Comparison of ENCODE assay signal across 9 cellular contexts in genomic region chr15:43483306-43484128, GRCh38. TPM values are rescaled to one million over a fixed set of nuclear protein-coding genes. Genes with fewer than 3 reads are reported as not detected.
DNase-seq lines count a peak whose midpoint lies in the region; ATAC-seq, FAIRE-seq and TF ChIP-seq lines count a peak whose summit lies in the region.
"Had no signal": no experiment of that assay in that cellular context is flagged by ENCODE, and none has a peak within 500 bp of the region (broad histone marks: within the 10 kb centered on the region; RNA-seq: fewer than 3 reads in every experiment).

No MANE protein-coding gene starts in this region.

- H3K9me3 ChIP-seq in cardiac muscle cell (ENCODE audit: low read depth): no peaks in the 10 kb centered on the region
- no peaks in the 10 kb centered on the region for H3K9me3 ChIP-seq in PC-9 (ENCODE audit: insufficient read depth, low read depth)

- intact Hi-C loops in left ventricle myocardium superior (cut with micrococcal nuclease) (no loop called here), PC-9 (cut with micrococcal nuclease; ENCODE audit: unreplicated experiment) (no loop called here)

- POLR2A ChIA-PET in PC-9 (lab: Charles Lee; ENCODE audit: unreplicated experiment): interaction anchor here (0.6 to 0.7 kb wide), 2 partner anchors 46 to 944 kb away, joined by 3 read pairs; no protein-coding TSS in a partner anchor

- H3K36me3 ChIP-seq in cardiac muscle cell: peaks cover 40% of the 10 kb centered on the region
- peaks cover 11% of the 10 kb centered on the region; the same call in 1 of the 2 replicates for H3K36me3 ChIP-seq in PC-9 (ENCODE audit: low read depth)

- no peaks in the 10 kb centered on the region for H3K4me1 Mint-ChIP-seq in type B pancreatic cell (ENCODE audit: unreplicated experiment)

- H3K4me1 ChIP-seq in cardiac muscle cell (ENCODE audit: low read depth): no peaks in the 10 kb centered on the region
- H3K4me1 ChIP-seq in PC-9 (replicated peaks; ENCODE audit: insufficient read depth): no peaks in the 10 kb centered on the region

- H3K9me2 ChIP-seq in PC-9 (ENCODE audit: insufficient read depth): no peaks in the 10 kb centered on the region

- FAIRE-seq in urothelium cell line (lab: Jason Lieb, UNC): no peak

- no peak overlapping the region for H3K27ac Mint-ChIP-seq in type B pancreatic cell

- CTCF ChIA-PET in PC-9 (lab: Charles Lee): interaction anchor here (0.6 kb wide), 1 partner anchor 69 kb away, joined by 8 read pairs; no protein-coding TSS in a partner anchor

- no peaks in the 10 kb centered on the region for H3K27me3 Mint-ChIP-seq in type B pancreatic cell

- TF ChIP-seq CTCF in cardiac muscle cell (IDR thresholded peaks at IDR 0.05; ENCODE audit: low read depth, low read length): peak; percentile 48
- peak; percentile 48; the same call in 1 of the 2 replicates for TF ChIP-seq CTCF in PC-9 (conservative IDR thresholded peaks at IDR 0.05)
- peak; percentile 38 for TF ChIP-seq CTCF in fibroblast of the aortic adventitia (IDR thresholded peaks at IDR 0.05; ENCODE audit: insufficient read depth, low read length)
- TF ChIP-seq CTCF in type B pancreatic cell (conservative IDR thresholded peaks at IDR 0.05): peak; percentile 40

- no peak overlapping the region for H3K4me3 ChIP-seq in cardiac muscle cell
- H3K4me3 ChIP-seq in PC-9: no peak overlapping the region
- H3K4me3 ChIP-seq in fibroblast of the aortic adventitia (ENCODE audit: low read depth, low read length): no peak overlapping the region

- H2AFZ ChIP-seq in PC-9: no peak overlapping the region

- no peaks in the 10 kb centered on the region for H3K79me2 ChIP-seq in PC-9 (ENCODE audit: low read depth)

- peaks cover 41% of the 10 kb centered on the region for H3K36me3 Mint-ChIP-seq in type B pancreatic cell

- BruUV-seq in PC-9 (replicated peaks; lab: Mats Ljungman, UMichigan): no TSS peak

- H3K9me3 Mint-ChIP-seq in type B pancreatic cell: no peaks in the 10 kb centered on the region

- H3K27ac ChIP-seq in cardiac muscle cell: peak overlapping the region; percentile 66
- no peak overlapping the region for H3K27ac ChIP-seq in PC-9

- H3F3A ChIP-seq in PC-9 (ENCODE audit: insufficient read depth, low read depth): no peaks in the 10 kb centered on the region

- DNase-seq in cardiac muscle cell (ENCODE audit: low read depth in 1 of 2, low spot score in 1 of 2) (peak in 1 of 2 donors; percentile 51), left ventricle myocardium superior (no peak), PC-9 (no peak), fibroblast of the aortic adventitia (ENCODE audit: low read depth) (peak; percentile 61), type B pancreatic cell (ENCODE audit: extremely low spot score, unreplicated experiment) (no peak), urothelium cell line (ENCODE audit: low spot score) (no peak), NCI-H2081 treated with DMSO at 0.1 percent for 48 hours (lab: John Stamatoyannopoulos, UW) (no peak)
- DNase-seq: activated CD4-positive, alpha-beta T cell treated with anti-CD3 and anti-CD28 coated beads for 48 hours had no signal

- H3K27me3 ChIP-seq in cardiac muscle cell (no peaks in the 10 kb centered on the region), PC-9 (ENCODE audit: insufficient read depth, low read depth) (no peaks in the 10 kb centered on the region)

- no peak for ATAC-seq in left ventricle myocardium superior
- no peak for ATAC-seq in GM18868 (IDR thresholded peaks at IDR 0.05; ENCODE audit: unreplicated experiment)

- no peak overlapping the region for H3K4me2 ChIP-seq in PC-9

- H4K20me1 ChIP-seq in PC-9 (ENCODE audit: insufficient read depth): no peaks in the 10 kb centered on the region; the same call in 1 of the 2 replicates

- H3K4me3 Mint-ChIP-seq in type B pancreatic cell: no peak overlapping the region

RNA-seq across cellular contexts. Expression of gene TP53BP1, which starts 9.4 kb away (rescaled TPM):
- total RNA-seq in cardiac muscle cell (72.1 and 84.1 TPM in 2 replicates), left ventricle myocardium superior (25.3 TPM), PC-9 (2021) (62.1 and 66.8 TPM in 2 replicates), fibroblast of the aortic adventitia (ENCODE audit: low replicate concordance) (71.9 and 106 TPM in 2 replicates), type B pancreatic cell (ENCODE audit: low replicate concordance) (68.3 and 101 TPM in 2 replicates)
- 41.0 and 41.1 TPM in 2 replicates for polyA plus RNA-seq in cardiac muscle cell

RNA-seq across cellular contexts. Expression of gene MAP1A, which starts 33.9 kb away (rescaled TPM):
- 30.6 TPM in 2 replicates for total RNA-seq in cardiac muscle cell
- 13.8 and 19.3 TPM in 2 replicates for polyA plus RNA-seq in cardiac muscle cell
- 13.0 TPM for total RNA-seq in left ventricle myocardium superior
- 1.5 and 2.1 TPM in 2 replicates for total RNA-seq in PC-9 (2021)
- total RNA-seq in fibroblast of the aortic adventitia (ENCODE audit: low replicate concordance): 43.9 and 108 TPM in 2 replicates
- 6.0 and 18.2 TPM in 2 replicates for total RNA-seq in type B pancreatic cell (ENCODE audit: low replicate concordance)
